10 cellular contexts compared by ENCODE assay signal in genomic region chr12:124550123-124551089, GRCh38. TPM values are rescaled to one million over a fixed set of nuclear protein-coding genes. Genes with fewer than 3 reads are reported as not detected.
DNase-seq lines count a peak whose midpoint lies in the region; ATAC-seq and TF ChIP-seq lines count a peak whose summit lies in the region.
"Had no signal": no experiment of that assay in that cellular context is flagged by ENCODE, and none has a peak within 500 bp of the region (broad histone marks: within the 10 kb centered on the region; RNA-seq: fewer than 3 reads in every experiment).

No MANE protein-coding gene starts in this region.

- H4K12ac ChIP-seq in trophoblast cell (ENCODE audit: low read depth, low read length), result no peak overlapping the region

- no peaks in the 10 kb centered on the region for H3K9me3 ChIP-seq in OCI-LY7 (ENCODE audit: low read length)
- H3K9me3 ChIP-seq in esophagus (ENCODE audit: control insufficient read depth in 2 of 2, insufficient read depth in 1 of 2, low read depth in 1 of 2, low read length in 1 of 2), result no peaks in the 10 kb centered on the region
- H3K9me3 ChIP-seq in trophoblast cell (ENCODE audit: insufficient read depth, low read depth, low read length), result no peaks in the 10 kb centered on the region
- H3K9me3 ChIP-seq: mucosa of descending colon had no signal

- DNase-seq in Daoy (ENCODE audit: low read depth), result peak; percentile 43
- no peak for DNase-seq in OCI-LY7 (ENCODE audit: low spot score)
- no peak for DNase-seq in trophoblast cell
- no peak for DNase-seq in T-helper 2 cell
- no peak for DNase-seq in HEK293T (ENCODE audit: extremely low spot score)
- DNase-seq in DMS79 (lab: John Stamatoyannopoulos, UW), result no peak
- DNase-seq: activated naive CD8-positive, alpha-beta T cell treated with anti-CD3 and anti-CD28 coated beads, Interleukin-2, amount 10 ng/mL, durations not matched to agents 7 days and 5 days had no signal

- H3K4me3 ChIP-seq in OCI-LY7 (ENCODE audit: low read depth, low read length, poor library complexity, severe bottlenecking) (no peak overlapping the region), esophagus (ENCODE audit: low read depth in 1 of 2, low read length in 2 of 2) (no peak overlapping the region), trophoblast cell (ENCODE audit: low read depth, low read length) (no peak overlapping the region)
- H3K4me3 ChIP-seq: mucosa of descending colon had no signal

- TF ChIP-seq CTCF in OCI-LY7 (conservative IDR thresholded peaks at IDR 0.05; ENCODE audit: low read length), result no peak

- H3K36me3 ChIP-seq in OCI-LY7 (ENCODE audit: insufficient read depth, low read length) (peaks cover 7% of the 10 kb centered on the region; the same call in 1 of the 2 replicates), esophagus (ENCODE audit: control insufficient read depth in 2 of 2, insufficient read depth in 2 of 2, low read length in 1 of 2) (no peaks in the 10 kb centered on the region), trophoblast cell (ENCODE audit: control insufficient read depth in 1 of 2, insufficient read depth in 2 of 2, low read length in 2 of 2) (peaks cover 6 to 9% of the 10 kb centered on the region in 2 experiments)

- no peaks in the 10 kb centered on the region for H3K27me3 ChIP-seq in esophagus (ENCODE audit: control insufficient read depth in 1 of 2, insufficient read depth in 2 of 2, low read length in 2 of 2)
- no peaks in the 10 kb centered on the region for H3K27me3 ChIP-seq in trophoblast cell (ENCODE audit: insufficient read depth, low read length)

- H2AFZ ChIP-seq in OCI-LY7 (ENCODE audit: low read length), result no peak overlapping the region
- no peak overlapping the region for H2AFZ ChIP-seq in trophoblast cell (ENCODE audit: insufficient read depth, low read length, poor library complexity)

- peak overlapping the region; percentile 37 for H4K91ac ChIP-seq in trophoblast cell (ENCODE audit: low read depth, low read length)

- no peak overlapping the region for H2BK12ac ChIP-seq in trophoblast cell (ENCODE audit: low read length)

- peaks cover 34% of the 10 kb centered on the region for H4K20me1 ChIP-seq in OCI-LY7 (ENCODE audit: insufficient read depth, low read length)

- peak overlapping the region; percentile 43 for H4K8ac ChIP-seq in trophoblast cell (ENCODE audit: low read depth, low read length)

- peaks cover 11% of the 10 kb centered on the region for H3K79me1 ChIP-seq in trophoblast cell (ENCODE audit: low read length)

- H2AK5ac ChIP-seq in trophoblast cell (ENCODE audit: low read length), result no peak overlapping the region

- H3K79me2 ChIP-seq in OCI-LY7 (ENCODE audit: insufficient read depth, low read depth, low read length) (peaks cover 43% of the 10 kb centered on the region), trophoblast cell (ENCODE audit: control insufficient read depth, insufficient read depth, low read length, poor library complexity) (peaks cover 49% of the 10 kb centered on the region)

- peak overlapping the region; percentile 24 for H3K14ac ChIP-seq in trophoblast cell (ENCODE audit: low read length)

- H3K4ac ChIP-seq in trophoblast cell (ENCODE audit: low read depth, low read length), result peak overlapping the region; percentile 80

- POLR2A ChIA-PET in OCI-LY7 (lab: Charles Lee) (interaction anchor here (1.0 kb wide), 1 partner anchor 13 kb away, joined by 4 read pairs; no protein-coding TSS in a partner anchor), HEK293T (lab: Yijun Ruan, JAX) (no interaction called here)

- peak overlapping the region; percentile 12 for H2BK5ac ChIP-seq in trophoblast cell (ENCODE audit: low read depth, low read length, poor library complexity)

- CTCF ChIA-PET in OCI-LY7 (lab: Charles Lee; ENCODE audit: unreplicated experiment) (interaction anchor here (0.6 kb wide), 1 partner anchor 9 kb away, joined by 5 read pairs; no protein-coding TSS in a partner anchor), HEK293T (lab: Yijun Ruan, JAX) (interaction anchor here (1.0 kb wide), 1 partner anchor 40 kb away, joined by 3 read pairs; no protein-coding TSS in a partner anchor)

- H3K9ac ChIP-seq in trophoblast cell (ENCODE audit: low read length), result no peak overlapping the region

- H3K27ac ChIP-seq in OCI-LY7 (ENCODE audit: low read depth, low read length, poor library complexity, severe bottlenecking) (no peak overlapping the region), esophagus (ENCODE audit: low read depth in 2 of 2, low read length in 1 of 2) (peak overlapping the region; percentile 40 to 84), trophoblast cell (ENCODE audit: low read depth, low read length) (no peak overlapping the region)

- peak overlapping the region; percentile 58 for H3K18ac ChIP-seq in trophoblast cell (ENCODE audit: low read length)

- H3K4me1 ChIP-seq in OCI-LY7 (ENCODE audit: insufficient read depth, low read length, poor library complexity, severe bottlenecking) (peaks cover 32% of the 10 kb centered on the region), esophagus (ENCODE audit: control insufficient read depth in 2 of 2, insufficient read depth in 2 of 2, low read length in 1 of 2) (peaks cover 20 to 24% of the 10 kb centered on the region in 2 donors), trophoblast cell (ENCODE audit: control insufficient read depth in 1 of 2, insufficient read depth in 2 of 2, low read length in 2 of 2) (peaks cover 15 to 26% of the 10 kb centered on the region in 2 experiments)

- WGBS in esophagus, 2 donors, result 34 to 50% methylated on average over 11 of the region's 11 CpGs
- no CpG with 5 or more reads among the region's 11 CpGs for WGBS in trophoblast cell (ENCODE audit: extremely low coverage, insufficient coverage, insufficient read length)

- H3K23ac ChIP-seq in trophoblast cell (ENCODE audit: low read length), result no peak overlapping the region

- no TSS peak for BruUV-seq in OCI-LY7 (replicated peaks; lab: Mats Ljungman, UMichigan)

- no peaks in the 10 kb centered on the region for H3K9me2 ChIP-seq in OCI-LY7 (ENCODE audit: insufficient read depth, low read length)

- H3K4me2 ChIP-seq in OCI-LY7 (ENCODE audit: low read length) (peak overlapping the region; percentile 10; the same call in 1 of the 2 replicates), trophoblast cell (ENCODE audit: low read length) (no peak overlapping the region)

- intact Hi-C loops in OCI-LY7 (cut with micrococcal nuclease; ENCODE audit: unreplicated experiment), result no loop called here

- H2BK120ac ChIP-seq in trophoblast cell (ENCODE audit: insufficient read depth, low read length, poor library complexity), result peak overlapping the region; percentile 52

- no peak for ATAC-seq in HG03280 (IDR thresholded peaks at IDR 0.05; ENCODE audit: unreplicated experiment)
- ATAC-seq: mucosa of descending colon had no signal

TF ChIP-seq in HEK293T, 16 proteins besides CTCF, POLR2A, EP300 and RAD21:
- TF ChIP-seq SP1 (IDR thresholded peaks at IDR 0.05) (no peak), ARNT (IDR thresholded peaks at IDR 0.05) (no peak), BHLHE40 (IDR thresholded peaks at IDR 0.05; ENCODE audit: borderline replicate concordance) (no peak), ELF4 (IDR thresholded peaks at IDR 0.05) (no peak), SUZ12 (IDR thresholded peaks at IDR 0.05) (no peak), FOXK2 (IDR thresholded peaks at IDR 0.05) (no peak), ZNF384 (IDR thresholded peaks at IDR 0.05) (no peak), LEF1 (IDR thresholded peaks at IDR 0.05; ENCODE audit: borderline replicate concordance) (no peak), NFRKB (IDR thresholded peaks at IDR 0.05) (no peak), FOXM1 (IDR thresholded peaks at IDR 0.05; ENCODE audit: borderline replicate concordance) (no peak), TARDBP (IDR thresholded peaks at IDR 0.05) (no peak), L3MBTL2 (conservative IDR thresholded peaks at IDR 0.05) (no peak), HDGF (IDR thresholded peaks at IDR 0.05; ENCODE audit: borderline replicate concordance) (no peak), FOXA1 (IDR thresholded peaks at IDR 0.05) (no peak), CTBP1 (IDR thresholded peaks at IDR 0.05; ENCODE audit: borderline replicate concordance) (no peak), PKNOX1 (IDR thresholded peaks at IDR 0.05) (no peak)

RNA-seq across cellular contexts. Expression of gene NCOR2, which starts 17.0 kb away (rescaled TPM):
- total RNA-seq in Daoy (2014; rRNA removed; shearing (Covaris generic)), result 29.8 and 57.9 TPM in 2 replicates
- total RNA-seq in OCI-LY7 (2014; rRNA removed; shearing (Covaris generic)), result 22.7 and 30.2 TPM in 2 replicates
- 154 and 159 TPM in 2 replicates for total RNA-seq in OCI-LY7 (2022)
- 10 to 100 TPM; 22.9 to 48.1 TPM for polyA plus RNA-seq in esophagus
- polyA plus RNA-seq in trophoblast cell (2013), result 147 and 153 TPM in 2 replicates

Comparison
In these comparisons a context has a peak if more than half of its experiments do, and no peak if none do; other contexts are left out.
1. H3K27ac ChIP-seq: peak in esophagus (2 of 2); none in OCI-LY7 (single experiment) and trophoblast cell (single experiment).